Comparison of ENCODE assay signal across 28 cellular contexts in genomic region chr17:2611627-2612026, GRCh38. TPM values are rescaled to one million over a fixed set of nuclear protein-coding genes. Genes with fewer than 3 reads are reported as not detected.
DNase-seq lines count a peak whose midpoint lies in the region; ATAC-seq, FAIRE-seq and TF ChIP-seq lines count a peak whose summit lies in the region.
"Had no signal": no experiment of that assay in that cellular context is flagged by ENCODE, and none has a peak within 500 bp of the region (broad histone marks: within the 10 kb centered on the region; RNA-seq: fewer than 3 reads in every experiment).

No MANE protein-coding gene starts in this region.

- 86% methylated on average over 7 of the region's 7 CpGs; no CpG with 5 or more reads in 1 of the 2 experiments for WGBS in H1 (ENCODE audit: extremely low coverage in 1 of 2, insufficient coverage in 1 of 2, insufficient read length in 1 of 2, insufficient replicate concordance in 2 of 2, low coverage in 1 of 2, low lambda C conversion rate in 2 of 2, missing lambda C conversion rate in 1 of 2), 2 experiments

- H3K79me1 ChIP-seq in H1 (ENCODE audit: low read depth, low read length), result peaks cover 5% of the 10 kb centered on the region; the same call in 1 of the 2 replicates

- H3K56ac ChIP-seq in H1 (replicated peaks; ENCODE audit: insufficient read length, low read depth, low read length), result no peak overlapping the region

- H2BK15ac ChIP-seq in H1 (ENCODE audit: low read length), result no peak overlapping the region

- H2AK5ac ChIP-seq in H1 (ENCODE audit: low read depth, low read length), result no peak overlapping the region

- no peak overlapping the region for H3K23ac ChIP-seq in H1 (ENCODE audit: insufficient read length)

- DNase-seq in activated T-cell treated with anti-CD3 and anti-CD28 coated beads, Interleukin-2, amount 50 U/mL, for 72 hours, result no peak
- no peak for DNase-seq in activated T-cell treated with anti-CD3 and anti-CD28 coated beads, Interleukin-2, amount 50 U/mL, for 24 hours
- DNase-seq in NCI-H146 treated with DMSO at 0.1 percent for 48 hours (lab: John Stamatoyannopoulos, UW; ENCODE audit: unreplicated experiment) (peak; percentile 7), H1 (ENCODE audit: low read depth in 1 of 2, low spot score in 2 of 2) (no peak), progenitor cell of endocrine pancreas (ENCODE audit: low spot score, unreplicated experiment) (no peak), T-helper 9 cell (no peak), NCI-H526 (lab: John Stamatoyannopoulos, UW) (no peak), KBM-7 (no peak)
- DNase-seq: activated CD4-positive, alpha-beta T cell treated with anti-CD3 and anti-CD28 coated beads, Interleukin-2, amount 50 U/mL, for 48 hours; activated naive CD4-positive, alpha-beta T cell; cortex of kidney; foreskin fibroblast; GOT3; KG1; left cardiac atrium; NCI-H1105 treated with DMSO at 0.1 percent for 48 hours; NCI-H510A; PC-3; small intestine; stimulated activated naive CD4-positive, alpha-beta T cell treated with Interleukin-2 at 50 U/mL for 16 hours; T-helper 17 cell had no signal

- no peak overlapping the region for H2BK5ac ChIP-seq in H1 (ENCODE audit: low read depth, low read length)

- no peak overlapping the region for H2AFZ ChIP-seq in H1 (ENCODE audit: low read length)
- H2AFZ ChIP-seq: parathyroid adenoma had no signal

- H3K36me3 ChIP-seq in H1 (ENCODE audit: control insufficient read depth in 2 of 4, insufficient read depth in 4 of 4, low read length in 3 of 4), result peaks cover 0 to 4% (median 0%) of the 10 kb centered on the region in 4 experiments; a peak in 1 of 8 replicates
- H3K36me3 ChIP-seq: suprapubic skin had no signal

- H3K4me1 Mint-ChIP-seq in activated T-cell treated with anti-CD3 and anti-CD28 coated beads, Interleukin-2, amount 50 U/mL, for 72 hours (ENCODE audit: low read depth), result peaks cover 59% of the 10 kb centered on the region
- peaks cover 69% of the 10 kb centered on the region for H3K4me1 Mint-ChIP-seq in activated T-cell treated with anti-CD3 and anti-CD28 coated beads, Interleukin-2, amount 50 U/mL, for 24 hours (ENCODE audit: low read depth)
- peaks cover 19% of the 10 kb centered on the region for H3K4me1 Mint-ChIP-seq in progenitor cell of endocrine pancreas (ENCODE audit: low read depth)

- ATAC-seq in activated T-cell treated with anti-CD3 and anti-CD28 coated beads, Interleukin-2, amount 50 U/mL, for 72 hours (replicated peaks in 1 of 2), result no peak
- ATAC-seq: activated CD4-positive, CD25-positive, alpha-beta regulatory T cell treated with anti-CD3 and anti-CD28 coated beads, Interleukin-2, amount 50 U/mL, for 24 hours; left cardiac atrium; PC-3; Right ventricle myocardium inferior; SK-N-SH treated with all-trans-retinoic acid at 6 μM for 48 hours; T-helper 17 cell had no signal

- no peak overlapping the region for H3K4me3 ChIP-seq in H1 (ENCODE audit: extremely low read depth in 1 of 4, insufficient read depth in 2 of 4, low read depth in 3 of 4, low read length in 4 of 4)
- H3K4me3 ChIP-seq: suprapubic skin had no signal

- in situ Hi-C loops in KBM-7 (cut with MboI; ENCODE audit: low pct_unique_long_range_greater_than_20kb, low sequenced_read_pairs), result no loop called here

- peak; percentile 63 for FAIRE-seq in H1 (lab: Jason Lieb, UNC)
- FAIRE-seq: A204.1, GM19239, small intestine had no signal

- no peak overlapping the region for H2BK12ac ChIP-seq in H1 (ENCODE audit: low read depth, low read length)

- H3K27me3 Mint-ChIP-seq in activated T-cell treated with anti-CD3 and anti-CD28 coated beads, Interleukin-2, amount 50 U/mL, for 72 hours (ENCODE audit: low read depth), result no peaks in the 10 kb centered on the region
- H3K27me3 Mint-ChIP-seq in activated T-cell treated with anti-CD3 and anti-CD28 coated beads, Interleukin-2, amount 50 U/mL, for 24 hours, result no peaks in the 10 kb centered on the region
- H3K27me3 Mint-ChIP-seq in progenitor cell of endocrine pancreas, result no peaks in the 10 kb centered on the region
- H3K27me3 Mint-ChIP-seq: T-helper 17 cell had no signal

- H2BK20ac ChIP-seq in H1 (ENCODE audit: low read length), result no peak overlapping the region

- H3K27ac ChIP-seq in H1 (ENCODE audit: low read depth, low read length), result no peak overlapping the region
- H3K27ac ChIP-seq: parathyroid adenoma, suprapubic skin had no signal

- H3K4me2 ChIP-seq in H1 (ENCODE audit: insufficient read depth in 1 of 2, low read depth in 2 of 2, low read length in 2 of 2), result no peak overlapping the region

- H3K9me3 Mint-ChIP-seq in activated T-cell treated with anti-CD3 and anti-CD28 coated beads, Interleukin-2, amount 50 U/mL, for 72 hours, result no peaks in the 10 kb centered on the region
- H3K9me3 Mint-ChIP-seq in activated T-cell treated with anti-CD3 and anti-CD28 coated beads, Interleukin-2, amount 50 U/mL, for 24 hours, result no peaks in the 10 kb centered on the region
- no peaks in the 10 kb centered on the region for H3K9me3 Mint-ChIP-seq in progenitor cell of endocrine pancreas (ENCODE audit: low read depth)

- no peak overlapping the region for H4K5ac ChIP-seq in H1 (ENCODE audit: insufficient read length, low read depth, low read length)

- no peak overlapping the region for H3K4ac ChIP-seq in H1 (replicated peaks; ENCODE audit: insufficient read length, low read depth, low read length)

- H3K14ac ChIP-seq in H1 (ENCODE audit: insufficient read length), result no peak overlapping the region

- peaks cover 0 to 4% (median 0%) of the 10 kb centered on the region in 4 experiments; a peak in 1 of 7 replicates for H3K4me1 ChIP-seq in H1 (replicated peaks in 1 of 4; ENCODE audit: control insufficient read depth in 3 of 4, insufficient read depth in 4 of 4, low read length in 3 of 4)

- H3K9me3 ChIP-seq in H1 (ENCODE audit: insufficient read depth in 2 of 2, low read depth in 1 of 2, low read length in 1 of 2), result no peaks in the 10 kb centered on the region
- H3K9me3 ChIP-seq: suprapubic skin had no signal

- CTCF ChIA-PET in H1 (lab: Charles Lee; ENCODE audit: partially characterized antibody), result interaction anchor here (1.2 kb wide), 1 partner anchor 10 kb away, joined by 4 read pairs; no protein-coding TSS in a partner anchor

- TF ChIP-seq POLR2A in H1 (IDR thresholded peaks at IDR 0.05; ENCODE audit: control extremely low read depth in 1 of 2, low read depth in 2 of 2, low read length in 2 of 2), result no peak

- no peak for TF ChIP-seq EP300 in H1 (IDR thresholded peaks at IDR 0.05; ENCODE audit: borderline replicate concordance in 1 of 2, low read depth in 2 of 2, low read length in 2 of 2)

- peak overlapping the region; percentile 30 for H3K27ac Mint-ChIP-seq in activated T-cell treated with anti-CD3 and anti-CD28 coated beads, Interleukin-2, amount 50 U/mL, for 72 hours
- no peak overlapping the region for H3K27ac Mint-ChIP-seq in activated T-cell treated with anti-CD3 and anti-CD28 coated beads, Interleukin-2, amount 50 U/mL, for 24 hours
- H3K27ac Mint-ChIP-seq in progenitor cell of endocrine pancreas, result peak overlapping the region; percentile 25
- H3K27ac Mint-ChIP-seq: T-helper 17 cell had no signal

- no peak for TF ChIP-seq RAD21 in H1 (IDR thresholded peaks at IDR 0.05 in 1 of 2, conservative IDR thresholded peaks at IDR 0.05 in 1 of 2; ENCODE audit: low read depth in 2 of 2, low read length in 2 of 2)

- H3K4me3 Mint-ChIP-seq in activated T-cell treated with anti-CD3 and anti-CD28 coated beads, Interleukin-2, amount 50 U/mL, for 72 hours, result no peak overlapping the region
- no peak overlapping the region for H3K4me3 Mint-ChIP-seq in activated T-cell treated with anti-CD3 and anti-CD28 coated beads, Interleukin-2, amount 50 U/mL, for 24 hours
- no peak overlapping the region for H3K4me3 Mint-ChIP-seq in progenitor cell of endocrine pancreas (ENCODE audit: low read depth)
- H3K4me3 Mint-ChIP-seq: T-helper 17 cell had no signal

- POLR2A ChIA-PET in H1 (lab: Charles Lee; ENCODE audit: partially characterized antibody), result interaction anchor here (1.4 to 2.2 kb wide), 2 partner anchors 11 to 75 kb away, joined by 3 to 5 read pairs; no protein-coding TSS in a partner anchor

- H3K9ac ChIP-seq in H1 (replicated peaks in 1 of 4; ENCODE audit: extremely low read depth in 1 of 4, low read depth in 3 of 4, low read length in 3 of 4), result no peak overlapping the region
- H3K9ac ChIP-seq: parathyroid adenoma had no signal

- no peak overlapping the region for H2BK120ac ChIP-seq in H1 (replicated peaks; ENCODE audit: low read depth, low read length)

- H3K79me2 ChIP-seq in H1 (ENCODE audit: control insufficient read depth in 1 of 2, insufficient read depth in 2 of 2, low read length in 2 of 2), result peaks cover 35 to 99% of the 10 kb centered on the region in 2 experiments

- TF ChIP-seq CTCF in H1 (IDR thresholded peaks at IDR 0.05; ENCODE audit: control extremely low read depth in 1 of 3, insufficient read depth in 1 of 3, low read depth in 1 of 3, low read length in 3 of 3) (no peak), progenitor cell of endocrine pancreas (IDR thresholded peaks at IDR 0.05; ENCODE audit: unreplicated experiment) (no peak)

- H4K91ac ChIP-seq in H1 (replicated peaks; ENCODE audit: insufficient read length, low read length), result no peak overlapping the region

- peaks cover 0 to 4% of the 10 kb centered on the region in 2 donors for H3K36me3 Mint-ChIP-seq in activated T-cell treated with anti-CD3 and anti-CD28 coated beads, Interleukin-2, amount 50 U/mL, for 72 hours (ENCODE audit: insufficient read depth in 2 of 2)
- peaks cover 45% of the 10 kb centered on the region for H3K36me3 Mint-ChIP-seq in activated T-cell treated with anti-CD3 and anti-CD28 coated beads, Interleukin-2, amount 50 U/mL, for 24 hours (ENCODE audit: low read depth)
- no peaks in the 10 kb centered on the region for H3K36me3 Mint-ChIP-seq in progenitor cell of endocrine pancreas (ENCODE audit: insufficient read depth)

- no peak overlapping the region for H4K8ac ChIP-seq in H1 (ENCODE audit: extremely low read depth, insufficient read depth, low read length)

- H3K18ac ChIP-seq in H1 (ENCODE audit: extremely low read depth, low read length), result no peak overlapping the region

- no peaks in the 10 kb centered on the region for H3K27me3 ChIP-seq in H1 (replicated peaks in 1 of 4; ENCODE audit: control insufficient read depth in 3 of 4, extremely low read depth in 1 of 4, insufficient read depth in 3 of 4, low read length in 3 of 4)
- H3K27me3 ChIP-seq: suprapubic skin had no signal

- no peaks in the 10 kb centered on the region for H3K23me2 ChIP-seq in H1 (ENCODE audit: low read depth, low read length)

- H4K20me1 ChIP-seq in H1 (replicated peaks in 1 of 2; ENCODE audit: control insufficient read depth in 1 of 2, insufficient read depth in 2 of 2, low read length in 2 of 2), result peaks cover 16 to 25% of the 10 kb centered on the region in 2 experiments

RNA-seq across cellular contexts. Expression of gene PAFAH1B1, which starts 18.2 kb away (rescaled TPM):
- total RNA-seq in activated T-cell treated with anti-CD3 and anti-CD28 coated beads, Interleukin-2, amount 50 U/mL, for 72 hours, result 100 to 1,000 TPM; 211 to 218 TPM
- 137 and 152 TPM in 2 replicates for total RNA-seq in H1 (2021; fragmentation: NEBNext Ultra II Directional; extraction: Animal tissue kit (Norgen Biotek cat#: 25700))
- polyA plus RNA-seq in H1 (2011; rRNA removed), result 29.6 and 42.0 TPM in 2 replicates
- polyA plus RNA-seq in H1 (2011; cell fraction: cytosol; rRNA removed), result 50.9 TPM
- 24.4 TPM for polyA plus RNA-seq in H1 (2011; cell fraction: nucleus; rRNA removed)
- polyA plus RNA-seq in H1 (2012, experiment 1 of 2), result 83.0 to 115 TPM (median 102 TPM) in 4 replicates
- 24.5 TPM for polyA plus RNA-seq in H1 (2012, experiment 2 of 2)
- polyA plus RNA-seq in H1 (2013, experiment 1 of 2), result 39.2 TPM
- 40.5 TPM for polyA plus RNA-seq in H1 (2013, experiment 2 of 2)
- 93.9 and 106 TPM in 2 replicates for polyA minus RNA-seq in H1 (2011; rRNA and poly(A)+ RNA removed)
- 50.8 TPM for polyA minus RNA-seq in H1 (2011; cell fraction: cytosol; rRNA and poly(A)+ RNA removed)
- 44.7 TPM for polyA minus RNA-seq in H1 (2011; cell fraction: nucleus; rRNA and poly(A)+ RNA removed)
- total RNA-seq in progenitor cell of endocrine pancreas, result 138 and 140 TPM in 2 replicates
